Comparison of ENCODE assay signal across 8 cellular contexts in the genomic region with DNA sequence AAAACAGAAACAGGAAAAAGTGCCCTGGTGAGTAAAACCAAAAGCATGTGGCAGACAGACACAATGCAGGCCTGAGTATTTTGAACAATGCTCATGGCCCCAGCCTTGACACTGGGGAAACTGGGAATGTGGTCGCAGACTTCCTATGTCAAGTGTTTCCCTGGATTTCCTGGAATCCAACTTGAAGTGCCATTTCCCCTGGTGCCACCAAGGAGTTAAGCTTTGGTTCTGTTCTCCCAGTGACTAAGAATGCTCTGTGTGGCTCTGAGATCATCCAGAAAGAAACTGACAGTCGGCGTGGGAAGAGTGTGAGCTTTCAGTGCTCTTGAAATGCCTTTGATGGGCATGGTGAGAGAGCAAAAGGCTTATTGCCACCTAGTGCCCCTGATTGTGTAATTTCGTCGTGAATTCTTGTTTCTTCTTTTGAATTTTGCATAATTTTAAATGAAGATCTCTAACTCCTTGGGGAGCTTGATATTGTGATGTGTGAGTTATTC.
DNase-seq lines count a peak whose midpoint lies in the region; ATAC-seq and TF ChIP-seq lines count a peak whose summit lies in the region.

No MANE protein-coding gene starts in this region.

- WGBS in sigmoid colon, 2 donors = 57 to 66% methylated on average over 5 of the region's 5 CpGs

- H3K4me3 ChIP-seq in sigmoid colon (no peak overlapping the region), BE2C (ENCODE audit: low read depth, low read length) (no peak overlapping the region)

- POLR2A ChIA-PET in GM10248 (lab: Yijun Ruan, JAX) = interaction anchor here (0.6 kb wide), 1 partner anchor 35 kb away, joined by 3 read pairs; no protein-coding TSS in a partner anchor

- H3K27me3 ChIP-seq in sigmoid colon (no peaks in the 10 kb centered on the region), BE2C (no peaks in the 10 kb centered on the region)

- intact Hi-C loops in sigmoid colon (cut with DNase I) = loop anchor here (5.0 to 10.0 kb wide), 3 partner anchors 55 to 967 kb away; a partner anchor contains a TSS
- intact Hi-C loops in activated T-helper 2 cell treated with anti-CD3 and anti-CD28 coated beads, Interferon-gamma antibody, Interleukin-2, Interleukin-4, amounts not matched to agents 10 μg/mL and 5 μg/mL and 100 μg/mL, durations not matched to agents 14 hours and 24 hours and 36 hours (cut with micrococcal nuclease) = loop anchor here (1.0 kb wide), 1 partner anchor 8 kb away; no protein-coding TSS in a partner anchor

- H3K4me3 Mint-ChIP-seq in activated T-helper 2 cell treated with anti-CD3 and anti-CD28 coated beads, Interferon-gamma antibody, Interleukin-2, Interleukin-4, amounts not matched to agents 10 μg/mL and 5 μg/mL and 100 μg/mL, durations not matched to agents 14 hours and 24 hours and 36 hours (ENCODE audit: low read depth) = no peak overlapping the region

- peaks cover 3% of the 10 kb centered on the region for H3K9me3 Mint-ChIP-seq in activated T-helper 2 cell treated with anti-CD3 and anti-CD28 coated beads, Interferon-gamma antibody, Interleukin-2, Interleukin-4, amounts not matched to agents 10 μg/mL and 5 μg/mL and 100 μg/mL, durations not matched to agents 14 hours and 24 hours and 36 hours

- H3K36me3 Mint-ChIP-seq in activated T-helper 2 cell treated with anti-CD3 and anti-CD28 coated beads, Interferon-gamma antibody, Interleukin-2, Interleukin-4, amounts not matched to agents 10 μg/mL and 5 μg/mL and 100 μg/mL, durations not matched to agents 14 hours and 24 hours and 36 hours (ENCODE audit: low read depth) = no peaks in the 10 kb centered on the region

- H3K9me3 ChIP-seq in sigmoid colon = no peaks in the 10 kb centered on the region
- no peaks in the 10 kb centered on the region for H3K9me3 ChIP-seq in BE2C

- peak overlapping the region; percentile 76 to 90 (median 85) for H3K27ac ChIP-seq in sigmoid colon

- no peak overlapping the region for H3K27ac Mint-ChIP-seq in activated T-helper 2 cell treated with anti-CD3 and anti-CD28 coated beads, Interferon-gamma antibody, Interleukin-2, Interleukin-4, amounts not matched to agents 10 μg/mL and 5 μg/mL and 100 μg/mL, durations not matched to agents 14 hours and 24 hours and 36 hours

- CTCF ChIA-PET in GM10248 (lab: Yijun Ruan, JAX) = interaction anchor here (1.5 to 23.0 kb wide), 5 partner anchors 15 to 116 kb away, joined by 3 to 170 read pairs (median 13); no protein-coding TSS in a partner anchor

- peaks cover 17% of the 10 kb centered on the region for H3K4me1 Mint-ChIP-seq in activated T-helper 2 cell treated with anti-CD3 and anti-CD28 coated beads, Interferon-gamma antibody, Interleukin-2, Interleukin-4, amounts not matched to agents 10 μg/mL and 5 μg/mL and 100 μg/mL, durations not matched to agents 14 hours and 24 hours and 36 hours (ENCODE audit: low read depth)

- TF ChIP-seq CTCF in GM10248 (IDR thresholded peaks at IDR 0.05; ENCODE audit: control extremely low read depth, extremely low read depth, low read depth, missing control alignments) (no peak), sigmoid colon (IDR thresholded peaks at IDR 0.05) (no peak), BE2C (IDR thresholded peaks at IDR 0.05; ENCODE audit: low read depth, low read length) (no peak)

- no peak for ATAC-seq in GM21717 (IDR thresholded peaks at IDR 0.05; ENCODE audit: unreplicated experiment)
- ATAC-seq in GM18502 (IDR thresholded peaks at IDR 0.05; ENCODE audit: poor library complexity, unreplicated experiment) = no peak

- H3K36me3 ChIP-seq in sigmoid colon (no peaks in the 10 kb centered on the region), BE2C (no peaks in the 10 kb centered on the region)

- TF ChIP-seq POLR2A in sigmoid colon (IDR thresholded peaks at IDR 0.05) = no peak

- H3K4me1 ChIP-seq in sigmoid colon (peaks cover 0 to 70% (median 67%) of the 10 kb centered on the region in 4 donors), BE2C (peaks cover 25% of the 10 kb centered on the region)

- DNase-seq in GM10248 (ENCODE audit: extremely low spot score) (peak; percentile 50), globus pallidus (ENCODE audit: low spot score) (peak; percentile 84), sigmoid colon (no peak), BE2C (no peak)
- peak; percentile 67 for DNase-seq in activated CD8-positive, alpha-beta memory T cell treated with anti-CD3 and anti-CD28 coated beads for 24 hours
- DNase-seq in activated T-helper 2 cell treated with anti-CD3 and anti-CD28 coated beads, Interferon-gamma antibody, Interleukin-2, Interleukin-4, amounts not matched to agents 10 μg/mL and 5 μg/mL and 100 μg/mL, durations not matched to agents 14 hours and 24 hours and 36 hours (ENCODE audit: low spot score) = no peak

- no peak for TF ChIP-seq EP300 in sigmoid colon (IDR thresholded peaks at IDR 0.05)

- H3K27me3 Mint-ChIP-seq in activated T-helper 2 cell treated with anti-CD3 and anti-CD28 coated beads, Interferon-gamma antibody, Interleukin-2, Interleukin-4, amounts not matched to agents 10 μg/mL and 5 μg/mL and 100 μg/mL, durations not matched to agents 14 hours and 24 hours and 36 hours (ENCODE audit: low read depth) = no peaks in the 10 kb centered on the region

Comparison
In these comparisons a context has a peak if more than half of its experiments do, and no peak if none do; other contexts are left out.
1. DNase-seq: peak in GM10248 (single experiment), activated CD8-positive, alpha-beta memory T cell treated with anti-CD3 and anti-CD28 coated beads for 24 hours (single experiment) and globus pallidus (single experiment); none in sigmoid colon (single experiment), BE2C (single experiment) and activated T-helper 2 cell treated with anti-CD3 and anti-CD28 coated beads, Interferon-gamma antibody, Interleukin-2, Interleukin-4, amounts not matched to agents 10 μg/mL and 5 μg/mL and 100 μg/mL, durations not matched to agents 14 hours and 24 hours and 36 hours (single experiment).